ENCODE assay signal across 7 cellular contexts in genomic region chr2:68317971-68318685, GRCh38. TPM values are rescaled to one million over a fixed set of nuclear protein-coding genes. Genes with fewer than 3 reads are reported as not detected.
A peak's percentile ranks its signal among the peaks of the same experiment; 100 is the strongest.
DNase-seq lines count a peak whose midpoint lies in the region; ATAC-seq and TF ChIP-seq lines count a peak whose summit lies in the region.

No MANE protein-coding gene starts in this region.

- peak in 3 of 4 donors; percentile 3 to 5 (median 4) for ATAC-seq in right lobe of liver
- ATAC-seq in HG03432 (IDR thresholded peaks at IDR 0.05; ENCODE audit: unreplicated experiment): no peak

- no peak overlapping the region for H3K9ac ChIP-seq in HUES6 (ENCODE audit: low read length)

- peak overlapping the region; percentile 81 for H3K4me3 ChIP-seq in HUES6 (ENCODE audit: low read depth, low read length)
- H3K4me3 ChIP-seq in right lobe of liver: peak overlapping the region; percentile 47 to 57 (median 48)

- H3K36me3 ChIP-seq in HUES6 (ENCODE audit: control insufficient read depth, insufficient read depth, low read length) (no peaks in the 10 kb centered on the region), right lobe of liver (no peaks in the 10 kb centered on the region)

- peak overlapping the region; percentile 87 to 99 (median 96) for H3K27ac Mint-ChIP-seq in brain

- TF ChIP-seq POLR2A in right lobe of liver (IDR thresholded peaks at IDR 0.05): no peak

- peak overlapping the region; percentile 84 to 98 (median 92) for H3K4me3 Mint-ChIP-seq in brain

- H3K27ac ChIP-seq in HUES6 (ENCODE audit: low read depth, low read length) (no peak overlapping the region), right lobe of liver (peak overlapping the region; percentile 75 to 93 (median 76)), substantia nigra (ENCODE audit: low read depth, low read length, poor library complexity, severe bottlenecking) (peak overlapping the region; percentile 92)

- peaks cover 45% of the 10 kb centered on the region for H3K4me1 Mint-ChIP-seq in brain

- DNase-seq in right lobe of liver (no peak), substantia nigra (lab: John Stamatoyannopoulos, UW) (peak in 9 of 49 donors; percentile 11 to 63 (median 25)), AML-193 (lab: John Stamatoyannopoulos, UW) (no peak)
- DNase-seq in activated CD4-positive, alpha-beta T cell treated with anti-CD3 and anti-CD28 coated beads for 1 hour: no peak

- peaks cover 82% of the 10 kb centered on the region for H3K27me3 ChIP-seq in HUES6 (ENCODE audit: control insufficient read depth, insufficient read depth, low read length)
- peaks cover 0 to 18% of the 10 kb centered on the region in 2 donors for H3K27me3 ChIP-seq in right lobe of liver

- 16% methylated on average over 8 of the region's 14 CpGs for WGBS in right lobe of liver (ENCODE audit: insufficient coverage, low coverage, low lambda C conversion rate, missing lambda C conversion rate)

- peaks cover 39% of the 10 kb centered on the region for H3K36me3 Mint-ChIP-seq in brain

- H3K9me3 Mint-ChIP-seq in brain: peaks cover 0 to 7% (median 4%) of the 10 kb centered on the region in 5 experiments

- no peaks in the 10 kb centered on the region for H3K9me3 ChIP-seq in HUES6 (ENCODE audit: control insufficient read depth, insufficient read depth, low read depth, low read length)
- H3K9me3 ChIP-seq in right lobe of liver: no peaks in the 10 kb centered on the region

- no peak for TF ChIP-seq CTCF in brain (conservative IDR thresholded peaks at IDR 0.05)
- TF ChIP-seq CTCF in right lobe of liver (IDR thresholded peaks at IDR 0.05): no peak

- intact Hi-C loops in right lobe of liver (cut with DNase I): no loop called here

- peaks cover 20% of the 10 kb centered on the region for H3K27me3 Mint-ChIP-seq in brain

- no peaks in the 10 kb centered on the region for H3K4me1 ChIP-seq in HUES6 (ENCODE audit: control insufficient read depth, insufficient read depth, low read length)
- peaks cover 0 to 9% (median 0%) of the 10 kb centered on the region in 4 donors for H3K4me1 ChIP-seq in right lobe of liver

RNA-seq across cellular contexts. Expression of gene CNRIP1, which starts 1.6 kb away (rescaled TPM):
- polyA plus RNA-seq in brain (ENCODE audit: insufficient read depth, low read depth, low replicate concordance): 32.8 TPM
- total RNA-seq in right lobe of liver: 1 to 10 TPM; 1.9 to 4.1 (median 2.6) TPM

RNA-seq across cellular contexts. Expression of gene PLEK, which starts 47.0 kb away (rescaled TPM):
- 2.0 TPM for polyA plus RNA-seq in brain (ENCODE audit: insufficient read depth, low read depth, low replicate concordance)
- 10 to 100 TPM in 1 of 6 experiments, 1 to 10 TPM in 4, under 1 TPM in 1; 0.98 to 14.8 (median 2.4) TPM for total RNA-seq in right lobe of liver
